ENCODE assay signal across 12 cellular contexts in the genomic region with DNA sequence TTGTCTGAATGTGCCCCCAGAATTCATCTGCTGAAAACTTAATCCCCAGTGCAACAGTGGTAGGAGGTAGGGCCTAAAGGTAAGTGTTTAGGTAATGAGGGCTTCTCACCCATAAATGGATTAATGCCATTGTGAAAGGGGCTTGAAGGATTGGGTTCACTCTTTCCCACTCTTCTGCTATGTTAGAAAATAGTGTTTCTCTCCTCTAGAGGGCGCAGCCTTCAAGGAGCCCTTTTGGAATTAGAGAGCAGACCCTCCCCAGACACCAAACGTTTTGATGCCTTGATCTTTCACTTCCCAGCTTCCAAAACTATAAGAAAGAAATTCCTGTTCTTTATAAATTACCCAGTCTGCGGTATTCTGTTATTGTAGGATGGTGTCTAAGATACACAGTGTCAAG.
DNase-seq lines count a peak whose midpoint lies in the region; ATAC-seq and TF ChIP-seq lines count a peak whose summit lies in the region.
"Had no signal": no experiment of that assay in that cellular context is flagged by ENCODE, and none has a peak within 500 bp of the region (broad histone marks: within the 10 kb centered on the region; RNA-seq: fewer than 3 reads in every experiment).

No MANE protein-coding gene starts in this region.

- TF ChIP-seq RAD21 in liver (IDR thresholded peaks at IDR 0.05), result peak; percentile 67 to 76

- no peaks in the 10 kb centered on the region for H3K9me3 ChIP-seq in liver (ENCODE audit: control insufficient read depth in 4 of 4, low read length in 3 of 4)

- TF ChIP-seq CTCF in liver (IDR thresholded peaks at IDR 0.05; ENCODE audit: low read depth, low read length, missing input control), result peak; percentile 33

- 23% methylated on average over 3 of the region's 3 CpGs for WGBS in liver

- H3K27me3 ChIP-seq in liver (ENCODE audit: control insufficient read depth in 4 of 4, insufficient read depth in 4 of 4, low read length in 3 of 4), result no peaks in the 10 kb centered on the region

- H3K4me1 ChIP-seq in liver (ENCODE audit: control insufficient read depth in 4 of 4, insufficient read depth in 4 of 4, low read length in 3 of 4), result no peaks in the 10 kb centered on the region

- ATAC-seq in GM18907 (IDR thresholded peaks at IDR 0.05; ENCODE audit: unreplicated experiment) (no peak), GM18858 (IDR thresholded peaks at IDR 0.05; ENCODE audit: unreplicated experiment) (no peak)
- ATAC-seq: stimulated activated effector memory CD8-positive, alpha-beta T cell treated with anti-CD3 and anti-CD28 coated beads, Interleukin-12 subunit alpha, Interleukin-12 subunit beta, amount 100 ng/mL, for 72 hours had no signal

- no peak overlapping the region for H3K27ac ChIP-seq in liver (ENCODE audit: low read depth in 1 of 2, low read length in 2 of 2)

- H3K4me3 ChIP-seq in liver (ENCODE audit: low read depth in 1 of 3, low read length in 3 of 3), result no peak overlapping the region

- H3K9ac ChIP-seq in liver (ENCODE audit: low read depth in 1 of 2, low read length in 2 of 2), result no peak overlapping the region

- DNase-seq in DMS 273 (lab: John Stamatoyannopoulos, UW; ENCODE audit: unreplicated experiment), result peak; percentile 68
- DNase-seq in DMS 273 treated with DMSO at 0.1 percent for 48 hours (lab: John Stamatoyannopoulos, UW), result no peak
- peak; percentile 8 for DNase-seq in HuH-7 (ENCODE audit: low spot score)
- DNase-seq in RPMI8226, result peak; percentile 5
- no peak for DNase-seq in NCI-H1930 (lab: John Stamatoyannopoulos, UW)
- DNase-seq: 8988T, foreskin fibroblast, T1000 had no signal

- H3K36me3 ChIP-seq in liver (ENCODE audit: control insufficient read depth in 4 of 4, insufficient read depth in 3 of 4, low read depth in 1 of 4, low read length in 3 of 4), result no peaks in the 10 kb centered on the region

TF ChIP-seq in liver, 16 proteins besides CTCF, POLR2A, EP300 and RAD21:
- TF ChIP-seq JUND (IDR thresholded peaks at IDR 0.05) (no peak), YY1 (IDR thresholded peaks at IDR 0.05) (no peak), SP1 (IDR thresholded peaks at IDR 0.05) (no peak), FOXA2 (IDR thresholded peaks at IDR 0.05) (no peak), HNF4A (conservative IDR thresholded peaks at IDR 0.05) (no peak), TAF1 (conservative IDR thresholded peaks at IDR 0.05) (no peak), HNF4G (IDR thresholded peaks at IDR 0.05) (no peak)
- TF ChIP-seq, protein P1, sequence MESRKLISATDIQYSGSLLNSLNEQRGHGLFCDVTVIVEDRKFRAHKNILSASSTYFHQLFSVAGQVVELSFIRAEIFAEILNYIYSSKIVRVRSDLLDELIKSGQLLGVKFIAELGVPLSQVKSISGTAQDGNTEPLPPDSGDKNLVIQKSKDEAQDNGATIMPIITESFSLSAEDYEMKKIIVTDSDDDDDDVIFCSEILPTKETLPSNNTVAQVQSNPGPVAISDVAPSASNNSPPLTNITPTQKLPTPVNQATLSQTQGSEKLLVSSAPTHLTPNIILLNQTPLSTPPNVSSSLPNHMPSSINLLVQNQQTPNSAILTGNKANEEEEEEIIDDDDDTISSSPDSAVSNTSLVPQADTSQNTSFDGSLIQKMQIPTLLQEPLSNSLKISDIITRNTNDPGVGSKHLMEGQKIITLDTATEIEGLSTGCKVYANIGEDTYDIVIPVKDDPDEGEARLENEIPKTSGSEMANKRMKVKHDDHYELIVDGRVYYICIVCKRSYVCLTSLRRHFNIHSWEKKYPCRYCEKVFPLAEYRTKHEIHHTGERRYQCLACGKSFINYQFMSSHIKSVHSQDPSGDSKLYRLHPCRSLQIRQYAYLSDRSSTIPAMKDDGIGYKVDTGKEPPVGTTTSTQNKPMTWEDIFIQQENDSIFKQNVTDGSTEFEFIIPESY (IDR thresholded peaks at IDR 0.05), result no peak
- TF ChIP-seq, protein P2, sequence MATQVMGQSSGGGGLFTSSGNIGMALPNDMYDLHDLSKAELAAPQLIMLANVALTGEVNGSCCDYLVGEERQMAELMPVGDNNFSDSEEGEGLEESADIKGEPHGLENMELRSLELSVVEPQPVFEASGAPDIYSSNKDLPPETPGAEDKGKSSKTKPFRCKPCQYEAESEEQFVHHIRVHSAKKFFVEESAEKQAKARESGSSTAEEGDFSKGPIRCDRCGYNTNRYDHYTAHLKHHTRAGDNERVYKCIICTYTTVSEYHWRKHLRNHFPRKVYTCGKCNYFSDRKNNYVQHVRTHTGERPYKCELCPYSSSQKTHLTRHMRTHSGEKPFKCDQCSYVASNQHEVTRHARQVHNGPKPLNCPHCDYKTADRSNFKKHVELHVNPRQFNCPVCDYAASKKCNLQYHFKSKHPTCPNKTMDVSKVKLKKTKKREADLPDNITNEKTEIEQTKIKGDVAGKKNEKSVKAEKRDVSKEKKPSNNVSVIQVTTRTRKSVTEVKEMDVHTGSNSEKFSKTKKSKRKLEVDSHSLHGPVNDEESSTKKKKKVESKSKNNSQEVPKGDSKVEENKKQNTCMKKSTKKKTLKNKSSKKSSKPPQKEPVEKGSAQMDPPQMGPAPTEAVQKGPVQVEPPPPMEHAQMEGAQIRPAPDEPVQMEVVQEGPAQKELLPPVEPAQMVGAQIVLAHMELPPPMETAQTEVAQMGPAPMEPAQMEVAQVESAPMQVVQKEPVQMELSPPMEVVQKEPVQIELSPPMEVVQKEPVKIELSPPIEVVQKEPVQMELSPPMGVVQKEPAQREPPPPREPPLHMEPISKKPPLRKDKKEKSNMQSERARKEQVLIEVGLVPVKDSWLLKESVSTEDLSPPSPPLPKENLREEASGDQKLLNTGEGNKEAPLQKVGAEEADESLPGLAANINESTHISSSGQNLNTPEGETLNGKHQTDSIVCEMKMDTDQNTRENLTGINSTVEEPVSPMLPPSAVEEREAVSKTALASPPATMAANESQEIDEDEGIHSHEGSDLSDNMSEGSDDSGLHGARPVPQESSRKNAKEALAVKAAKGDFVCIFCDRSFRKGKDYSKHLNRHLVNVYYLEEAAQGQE (IDR thresholded peaks at IDR 0.05), result no peak
- TF ChIP-seq, protein P3, sequence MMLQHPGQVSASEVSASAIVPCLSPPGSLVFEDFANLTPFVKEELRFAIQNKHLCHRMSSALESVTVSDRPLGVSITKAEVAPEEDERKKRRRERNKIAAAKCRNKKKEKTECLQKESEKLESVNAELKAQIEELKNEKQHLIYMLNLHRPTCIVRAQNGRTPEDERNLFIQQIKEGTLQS (IDR thresholded peaks at IDR 0.05), result no peak
- TF ChIP-seq, protein P4, sequence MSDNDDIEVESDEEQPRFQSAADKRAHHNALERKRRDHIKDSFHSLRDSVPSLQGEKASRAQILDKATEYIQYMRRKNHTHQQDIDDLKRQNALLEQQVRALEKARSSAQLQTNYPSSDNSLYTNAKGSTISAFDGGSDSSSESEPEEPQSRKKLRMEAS (IDR thresholded peaks at IDR 0.05), result no peak

Comparison
In these comparisons a context has a peak if more than half of its experiments do, and no peak if none do; other contexts are left out.
1. DNase-seq: peak in DMS 273 (single experiment), HuH-7 (single experiment) and RPMI8226 (single experiment); none in DMS 273 treated with DMSO at 0.1 percent for 48 hours (single experiment) and NCI-H1930 (0 of 2).